Comparison of ENCODE assay signal across 2 cellular contexts in genomic region chr2:10271946-10272345, GRCh38.
TF ChIP-seq lines count a peak whose summit lies in the region.

No MANE protein-coding gene starts in this region.

TF ChIP-seq in SK-N-SH, 30 proteins besides CTCF, POLR2A, EP300 and RAD21 (continued from another document):
- TF ChIP-seq RCOR1 (IDR thresholded peaks at IDR 0.05; ENCODE audit: low read length), result no peak
- TF ChIP-seq USF1 (IDR thresholded peaks at IDR 0.05; ENCODE audit: borderline replicate concordance, low read depth), result no peak
- no peak for TF ChIP-seq IRF3 (IDR thresholded peaks at IDR 0.05; ENCODE audit: low read depth, low read length)
- TF ChIP-seq SMC3 (IDR thresholded peaks at IDR 0.05; ENCODE audit: low read depth, low read length), result no peak
- no peak for TF ChIP-seq FOSL2 (IDR thresholded peaks at IDR 0.05; ENCODE audit: borderline replicate concordance, low read depth)
- no peak for TF ChIP-seq USF2 (IDR thresholded peaks at IDR 0.05; ENCODE audit: borderline replicate concordance, low read depth, low read length)
- TF ChIP-seq REST (IDR thresholded peaks at IDR 0.05; ENCODE audit: low read depth, low read length), result no peak
- no peak for TF ChIP-seq PBX3 (IDR thresholded peaks at IDR 0.05)
- no peak for TF ChIP-seq RFX5 (IDR thresholded peaks at IDR 0.05; ENCODE audit: low read length)

TF ChIP-seq in SK-N-SH treated with all-trans-retinoic acid at 6 μM for 48 hours, 23 proteins besides CTCF, POLR2A, EP300 and RAD21 (continued from another document):
- TF ChIP-seq CSRNP3 (CRISPR knock-in tag; IDR thresholded peaks at IDR 0.05), result no peak
- no peak for TF ChIP-seq TSHZ2 (CRISPR knock-in tag; IDR thresholded peaks at IDR 0.05)
- no peak for TF ChIP-seq GLIS3 (CRISPR knock-in tag; IDR thresholded peaks at IDR 0.05)
